Comparison of ENCODE assay signal across 11 cellular contexts in the genomic region with DNA sequence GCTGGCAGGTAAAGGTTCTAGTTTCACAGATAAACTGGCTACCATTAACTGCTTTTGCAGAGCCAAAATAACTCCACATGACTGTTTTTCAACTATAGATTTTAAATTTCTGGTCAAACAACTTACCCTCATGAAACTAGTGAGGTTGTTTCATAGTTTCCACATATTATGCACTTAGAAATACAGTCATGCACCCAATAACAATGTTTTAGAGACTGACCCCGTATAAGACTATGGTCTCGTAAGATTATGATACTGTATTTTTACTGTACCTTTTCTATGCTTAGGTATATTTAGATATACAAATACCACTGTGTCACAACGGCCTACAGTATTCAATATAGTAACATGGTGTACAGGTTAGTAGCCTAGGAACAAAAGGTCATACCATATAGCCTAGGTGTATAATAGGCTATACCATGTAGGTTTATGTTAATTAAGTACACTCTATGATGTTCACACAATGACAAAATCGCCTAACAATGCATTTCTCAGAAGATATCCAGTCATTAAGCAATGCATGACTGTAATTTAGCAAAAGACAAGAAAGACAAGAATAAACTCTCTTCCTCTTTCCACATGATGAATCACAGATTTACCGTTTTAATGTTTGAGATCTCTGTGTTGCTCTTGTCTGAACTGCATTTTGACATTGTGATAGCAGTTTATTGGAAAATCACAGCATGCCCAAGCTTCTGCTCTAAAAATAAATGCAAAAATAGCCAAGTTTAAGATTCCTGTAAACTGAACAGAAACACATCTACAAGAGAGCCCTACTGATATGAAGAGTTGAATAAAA. TPM values are rescaled to one million over a fixed set of nuclear protein-coding genes. Genes with fewer than 3 reads are reported as not detected.
DNase-seq lines count a peak whose midpoint lies in the region; ATAC-seq and TF ChIP-seq lines count a peak whose summit lies in the region.
"Had no signal": no experiment of that assay in that cellular context is flagged by ENCODE, and none has a peak within 500 bp of the region (broad histone marks: within the 10 kb centered on the region; RNA-seq: fewer than 3 reads in every experiment).

No MANE protein-coding gene starts in this region.

- intact Hi-C loops in naive thymus-derived CD4-positive, alpha-beta T cell (cut with micrococcal nuclease): loop anchor here in 1 of 2 donors (2.0 kb wide), 1 partner anchor 15 kb away; no protein-coding TSS in a partner anchor

- H3K27me3 Mint-ChIP-seq in naive thymus-derived CD4-positive, alpha-beta T cell: no peaks in the 10 kb centered on the region
- no peaks in the 10 kb centered on the region for H3K27me3 Mint-ChIP-seq in progenitor cell of endocrine pancreas

- POLR2A ChIA-PET in naive thymus-derived CD4-positive, alpha-beta T cell (lab: Charles Lee): no interaction called here

- peaks cover 0 to 14% (median 7%) of the 10 kb centered on the region in 11 donors for H3K9me3 Mint-ChIP-seq in naive thymus-derived CD4-positive, alpha-beta T cell
- H3K9me3 Mint-ChIP-seq in progenitor cell of endocrine pancreas (ENCODE audit: low read depth): peaks cover 8% of the 10 kb centered on the region

- peak overlapping the region in 1 of 9 donors; percentile 12 for H3K27ac Mint-ChIP-seq in naive thymus-derived CD4-positive, alpha-beta T cell
- no peak overlapping the region for H3K27ac Mint-ChIP-seq in progenitor cell of endocrine pancreas

- no peaks in the 10 kb centered on the region for H3K36me3 ChIP-seq in naive thymus-derived CD4-positive, alpha-beta T cell (ENCODE audit: control insufficient read depth in 2 of 3, insufficient read depth in 3 of 3, low read length in 3 of 3)

- H3K4me1 Mint-ChIP-seq in naive thymus-derived CD4-positive, alpha-beta T cell: peaks cover 40 to 95% (median 91%) of the 10 kb centered on the region in 7 donors
- H3K4me1 Mint-ChIP-seq in progenitor cell of endocrine pancreas (ENCODE audit: low read depth): peaks cover 24% of the 10 kb centered on the region

- H3K27me3 ChIP-seq in naive thymus-derived CD4-positive, alpha-beta T cell (ENCODE audit: control insufficient read depth in 2 of 2, insufficient read depth in 2 of 2, low read length in 2 of 2): no peaks in the 10 kb centered on the region

- peak overlapping the region; percentile 83 for H3K27ac ChIP-seq in caudate nucleus (ENCODE audit: low read depth, low read length)
- H3K27ac ChIP-seq in naive thymus-derived CD4-positive, alpha-beta T cell (ENCODE audit: low read depth, low read length): no peak overlapping the region

- CTCF ChIA-PET in naive thymus-derived CD4-positive, alpha-beta T cell (lab: Charles Lee): no interaction called here

- ATAC-seq in naive thymus-derived CD4-positive, alpha-beta T cell: peak; percentile 53
- no peak for ATAC-seq in GM19023 (IDR thresholded peaks at IDR 0.05; ENCODE audit: unreplicated experiment)

- DNase-seq in Ammon's horn (ENCODE audit: low spot score) (peak; percentile 27), KBM-7 (peak; percentile 23), caudate nucleus (lab: John Stamatoyannopoulos, UW) (no peak), progenitor cell of endocrine pancreas (ENCODE audit: low spot score, unreplicated experiment) (no peak), GM20000 (ENCODE audit: low spot score) (no peak), mucosa of gallbladder (ENCODE audit: low spot score) (no peak)
- DNase-seq in naive thymus-derived CD4-positive, alpha-beta T cell: no peak
- DNase-seq: DMS53, NCI-H2081, T1000 had no signal

- H3K36me3 Mint-ChIP-seq in naive thymus-derived CD4-positive, alpha-beta T cell: peaks cover 10 to 24% (median 19%) of the 10 kb centered on the region in 5 donors
- H3K36me3 Mint-ChIP-seq in progenitor cell of endocrine pancreas (ENCODE audit: insufficient read depth): peaks cover 9% of the 10 kb centered on the region

- peaks cover 0 to 9% (median 6%) of the 10 kb centered on the region in 3 experiments for H3K9me3 ChIP-seq in naive thymus-derived CD4-positive, alpha-beta T cell (ENCODE audit: control insufficient read depth in 2 of 3, low read length in 3 of 3)

- no peak for TF ChIP-seq CTCF in progenitor cell of endocrine pancreas (IDR thresholded peaks at IDR 0.05; ENCODE audit: unreplicated experiment)
- no peak for TF ChIP-seq CTCF in GM20000 (IDR thresholded peaks at IDR 0.05; ENCODE audit: extremely low read depth, missing control alignments)

- H3K4me1 ChIP-seq in naive thymus-derived CD4-positive, alpha-beta T cell (ENCODE audit: control insufficient read depth in 2 of 2, insufficient read depth in 2 of 2, low read length in 2 of 2): peaks cover 4 to 29% of the 10 kb centered on the region in 2 donors

- peak overlapping the region in 3 of 10 donors; percentile 20 to 44 (median 26) for H3K4me3 Mint-ChIP-seq in naive thymus-derived CD4-positive, alpha-beta T cell
- H3K4me3 Mint-ChIP-seq in progenitor cell of endocrine pancreas (ENCODE audit: low read depth): no peak overlapping the region

- H3K4me3 ChIP-seq in naive thymus-derived CD4-positive, alpha-beta T cell (ENCODE audit: low read length): no peak overlapping the region

- in situ Hi-C loops in KBM-7 (cut with MboI; ENCODE audit: low pct_unique_long_range_greater_than_20kb, low sequenced_read_pairs): no loop called here

RNA-seq across cellular contexts. Expression of a gene that starts 17.1 kb away (rescaled TPM):
- 10 to 100 TPM; 61.1 to 78.2 (median 67.4) TPM for total RNA-seq in naive thymus-derived CD4-positive, alpha-beta T cell
- polyA plus RNA-seq in naive thymus-derived CD4-positive, alpha-beta T cell: 10 to 100 TPM; 11.0 to 18.8 TPM
- 118 and 127 TPM in 2 replicates for total RNA-seq in progenitor cell of endocrine pancreas
- 49.3 TPM for total RNA-seq in mucosa of gallbladder

Comparison
In these comparisons a context has a peak if more than half of its experiments do, and no peak if none do; other contexts are left out.
1. DNase-seq: peak in Ammon's horn (single experiment) and KBM-7 (single experiment); none in caudate nucleus (0 of 61), naive thymus-derived CD4-positive, alpha-beta T cell (0 of 9), progenitor cell of endocrine pancreas (single experiment), GM20000 (single experiment) and mucosa of gallbladder (single experiment).